Comparison of ENCODE assay signal across 7 cellular contexts in genomic region chr3:195270350-195271115, GRCh38. TPM values are rescaled to one million over a fixed set of nuclear protein-coding genes. Genes with fewer than 3 reads are reported as not detected.
DNase-seq lines count a peak whose midpoint lies in the region; ATAC-seq, FAIRE-seq and TF ChIP-seq lines count a peak whose summit lies in the region.

No MANE protein-coding gene starts in this region.

- H3K4me3 ChIP-seq in GM12878 (peak overlapping the region; percentile 85), small intestine (ENCODE audit: low read depth in 1 of 2, low read length in 2 of 2) (peak overlapping the region; percentile 66 to 70)

- TF ChIP-seq RAD21 in GM12878 (IDR thresholded peaks at IDR 0.05; ENCODE audit: insufficient read depth, low read depth, low read length), result 0 out of 2 replicates have a peak, but pooled peaks have one; percentile 6

- H3K36me3 ChIP-seq in GM12878 (ENCODE audit: control insufficient read depth in 2 of 2, insufficient read depth in 2 of 2, low read length in 1 of 2) (no peaks in the 10 kb centered on the region; a peak in 1 of 4 replicates), small intestine (ENCODE audit: control insufficient read depth in 2 of 2, insufficient read depth in 2 of 2, low read length in 2 of 2) (peaks cover 0 to 4% of the 10 kb centered on the region in 2 donors)

- DNase-seq in GM12891 (ENCODE audit: insufficient read length, low spot score) (peak; percentile 62), HCEC 1CT (peak; percentile 67), SK-MEL-5 (ENCODE audit: low read depth, low spot score) (peak; percentile 72), GM12878 (ENCODE audit: low read depth, low spot score) (no peak), iPS-NIHi11 (ENCODE audit: low spot score) (peak; percentile 81), small intestine (peak; percentile 73)

- H3K27me3 ChIP-seq in GM12878 (replicated peaks in 1 of 2; ENCODE audit: control insufficient read depth in 2 of 2, insufficient read depth in 2 of 2, low read length in 1 of 2) (no peaks in the 10 kb centered on the region), small intestine (ENCODE audit: control insufficient read depth in 2 of 2, insufficient read depth in 2 of 2, low read length in 2 of 2) (no peaks in the 10 kb centered on the region)

- no TSS peak for BruUV-seq in GM12878 (replicated peaks; lab: Mats Ljungman, UMichigan)

- peak overlapping the region; percentile 82 for H3K4me2 ChIP-seq in GM12878 (ENCODE audit: control insufficient read depth, insufficient read depth)

- peak overlapping the region; percentile 65 for H3K9ac ChIP-seq in GM12878 (ENCODE audit: control insufficient read depth, insufficient read depth, low read length)

- FAIRE-seq in GM12891 (lab: Jason Lieb, UNC) (peak; percentile 72), GM12878 (lab: Jason Lieb, UNC) (no peak), small intestine (lab: Jason Lieb, UNC) (no peak)

- ATAC-seq in GM12878, result peak; percentile 80

- in situ Hi-C loops in SK-MEL-5 (cut with HindIII; ENCODE audit: low pct_unique_long_range_greater_than_20kb, low sequenced_read_pairs), result no loop called here
- in situ Hi-C loops in GM12878 (cut with MboI), result loop anchor here (10.0 kb wide), 1 partner anchor 254 kb away; no protein-coding TSS in a partner anchor

- intact Hi-C loops in GM12878 (cut with micrococcal nuclease; ENCODE audit: unreplicated experiment), result loop anchor here (1.0 to 10.0 kb wide), 3 partner anchors 172 to 584 kb away; partner anchors contain the start of gene ACAP2

- peaks cover 10% of the 10 kb centered on the region; the same call in 1 of the 2 replicates for H3K4me1 ChIP-seq in GM12878 (ENCODE audit: control insufficient read depth, insufficient read depth, low read length)
- H3K4me1 ChIP-seq in small intestine (ENCODE audit: control insufficient read depth in 2 of 2, insufficient read depth in 1 of 2, low read depth in 1 of 2, low read length in 1 of 2), result peaks cover 2 to 4% of the 10 kb centered on the region in 2 donors

- no peak for TF ChIP-seq EP300 in GM12878 (IDR thresholded peaks at IDR 0.05; ENCODE audit: borderline replicate concordance in 1 of 2, control insufficient read depth in 1 of 2, low read depth in 2 of 2, low read length in 2 of 2)

- RAD21 ChIA-PET in GM12878 (lab: Charles Lee; ENCODE audit: unreplicated experiment), result interaction anchor here (0.6 to 3.5 kb wide), 48 partner anchors 9 to 599 kb away, joined by 3 to 84 read pairs (median 4); partner anchors contain the start of genes ACAP2, LSG1 and PPP1R2

- peak overlapping the region; percentile 89 for H2AFZ ChIP-seq in GM12878 (ENCODE audit: control insufficient read depth, low read depth, low read length)

- SMC1A ChIA-PET in GM12878 (lab: Charles Lee; ENCODE audit: uncharacterized antibody, unreplicated experiment), result interaction anchor here (0.6 to 4.3 kb wide), 29 partner anchors 8 to 598 kb away, joined by 3 to 66 read pairs (median 4); partner anchors contain the start of genes ACAP2, LSG1 and PPP1R2

- H4K20me1 ChIP-seq in GM12878 (ENCODE audit: control insufficient read depth, insufficient read depth), result no peaks in the 10 kb centered on the region

- peaks cover 6% of the 10 kb centered on the region for H3K79me2 ChIP-seq in GM12878 (ENCODE audit: control insufficient read depth, insufficient read depth, low read length)

- TF ChIP-seq CTCF in LNCAP (IDR thresholded peaks at IDR 0.05), result peak; percentile 75
- TF ChIP-seq CTCF in GM12878 (IDR thresholded peaks at IDR 0.05 in 2 of 3, conservative IDR thresholded peaks at IDR 0.05 in 1 of 3; ENCODE audit: control insufficient read depth in 2 of 3, extremely low read depth in 1 of 3, insufficient read depth in 1 of 3, low read depth in 3 of 3, low read length in 3 of 3), result peak; percentile 47 to 63 (median 55); a peak in 5 of 6 replicates

- H3K9me3 ChIP-seq in GM12878 (replicated peaks; ENCODE audit: control insufficient read depth, insufficient read depth, low read length) (no peaks in the 10 kb centered on the region), small intestine (ENCODE audit: control insufficient read depth, low read depth) (no peaks in the 10 kb centered on the region)

- no peak for TF ChIP-seq POLR2A in GM12891 (IDR thresholded peaks at IDR 0.05; ENCODE audit: low read depth, low read length)
- TF ChIP-seq POLR2A in GM12878 (IDR thresholded peaks at IDR 0.05; ENCODE audit: low read depth, low read length), result peak; percentile 72

- WGBS in GM12878 (ENCODE audit: insufficient coverage, insufficient replicate concordance, low lambda C conversion rate, missing lambda C conversion rate), result 1% methylated on average over 84 of the region's 84 CpGs
- WGBS in small intestine, 3 donors, result 0 to 1% (median 0%) methylated on average over 63 to 84 of the region's 84 CpGs

- POLR2A ChIA-PET in GM12878 (lab: Charles Lee), result interaction anchor here (0.6 to 2.6 kb wide), 12 partner anchors 10 to 598 kb away, joined by 3 to 12 read pairs (median 4); partner anchors contain the start of genes LSG1 and PPP1R2

- CTCF ChIA-PET in GM12878 (lab: Yijun Ruan, JAX), result interaction anchor here (0.6 to 3.9 kb wide), 72 partner anchors 9 to 631 kb away, joined by 3 to 179 read pairs (median 4); partner anchors contain the start of genes ACAP2, FAM43A, LSG1 and PPP1R2

- H3K27ac ChIP-seq in GM12878 (ENCODE audit: control insufficient read depth, insufficient read depth) (peak overlapping the region; percentile 59), small intestine (ENCODE audit: low read depth in 1 of 2, low read length in 1 of 2) (peak overlapping the region; percentile 77 to 88)

TF ChIP-seq in GM12891, 5 proteins besides CTCF, POLR2A, EP300 and RAD21:
- TF ChIP-seq POU2F2 (IDR thresholded peaks at IDR 0.05; ENCODE audit: low read depth, low read length) (no peak), PAX5 (IDR thresholded peaks at IDR 0.05; ENCODE audit: insufficient read depth, low read length, severe bottlenecking) (no peak), POLR2AphosphoS5 (IDR thresholded peaks at IDR 0.05; ENCODE audit: low read depth, low read length) (no peak), TAF1 (IDR thresholded peaks at IDR 0.05; ENCODE audit: low read depth, low read length) (no peak), SPI1 (IDR thresholded peaks at IDR 0.05; ENCODE audit: low read depth, low read length) (no peak)
TF ChIP-seq in GM12891: peak in this region for 0.

TF ChIP-seq in GM12878, 131 proteins besides CTCF, POLR2A, EP300 and RAD21 (continues in another document):
- no peak for TF ChIP-seq ZBTB4 (CRISPR knock-in tag; IDR thresholded peaks at IDR 0.05)
- TF ChIP-seq RB1 (IDR thresholded peaks at IDR 0.05; ENCODE audit: borderline replicate concordance), result peak; percentile 88; the same call in 1 of the 2 replicates
- peak in 1 of 2 experiments; percentile 19; a peak in 1 of 3 replicates for TF ChIP-seq EGR1 (IDR thresholded peaks at IDR 0.05; ENCODE audit: borderline replicate concordance in 1 of 2, low read depth in 2 of 2, low read length in 2 of 2)
- TF ChIP-seq SREBF1 (IDR thresholded peaks at IDR 0.05; ENCODE audit: low read length), result no peak
- TF ChIP-seq STAT1 (conservative IDR thresholded peaks at IDR 0.05), result 0 out of 2 replicates have a peak, but pooled peaks have one; percentile 65
- TF ChIP-seq RBBP5 (conservative IDR thresholded peaks at IDR 0.05), result 0 out of 2 replicates have a peak, but pooled peaks have one; percentile 57
- TF ChIP-seq CHD1 (IDR thresholded peaks at IDR 0.05; ENCODE audit: low read depth, low read length), result no peak

RNA-seq across cellular contexts. Expression of gene XXYLT1, which starts 0.4 kb away (rescaled TPM):
- polyA plus RNA-seq in GM12891 (2012; ENCODE audit: low read depth, missing spikeins), result 4.0 TPM
- 16.9 and 17.0 TPM in 2 replicates for total RNA-seq in SK-MEL-5 (2014; rRNA removed; shearing (Covaris generic))
- 24.2 and 25.3 TPM in 2 replicates for polyA plus RNA-seq in SK-MEL-5 (2015; cell fraction: cytosol; rRNA removed)
- polyA plus RNA-seq in SK-MEL-5 (2015; cell fraction: nucleus; rRNA removed), result 28.4 TPM in 2 replicates
- 3.3 and 6.3 TPM in 2 replicates for total RNA-seq in GM12878 (2013; cell fraction: nucleolus; rRNA removed)
- 13.8 and 14.2 TPM in 2 replicates for total RNA-seq in GM12878 (2014; rRNA removed)
- 7.0 and 8.4 TPM in 2 replicates for total RNA-seq in GM12878 (2014; rRNA removed; fragmentation: Illumina TruSeq; extraction: Trizol)
- total RNA-seq in GM12878 (2021), result 12.4 TPM in 2 replicates
- polyA plus RNA-seq in GM12878 (2011; ENCODE audit: low read depth), result 2.3 TPM
- 4.7 and 7.4 TPM in 2 replicates for polyA plus RNA-seq in GM12878 (2011; rRNA removed)
- polyA plus RNA-seq in GM12878 (2011; cell fraction: cytosol; rRNA removed), result 8.5 and 11.3 TPM in 2 replicates
- polyA plus RNA-seq in GM12878 (2011; cell fraction: nucleus; rRNA removed), result 4.8 and 6.5 TPM in 2 replicates
- 3.9 and 4.2 TPM in 2 replicates for polyA plus RNA-seq in GM12878 (2012)
- 8.4 and 9.0 TPM in 2 replicates for polyA plus RNA-seq in GM12878 (2014; fragmentation: Illumina TruSeq; extraction: Trizol)
- polyA plus RNA-seq in GM12878 (2014; fragmentation: Nextera tagmentation; extraction: Ambion mirVana), result 1 to 10 TPM; 1.2 to 3.2 TPM
- 10.7 and 12.1 TPM in 2 replicates for polyA plus RNA-seq in GM12878 (2014; rRNA removed)
- polyA plus RNA-seq in GM12878 (2016; fragmentation: Nextera tagmentation; extraction: Ambion mirVana), result 10 to 100 TPM in 1 of 2 experiments, 1 to 10 TPM in 1; 9.7 to 11.2 TPM
- polyA minus RNA-seq in GM12878 (2011; rRNA and poly(A)+ RNA removed), result 7.1 and 7.4 TPM in 2 replicates
- polyA minus RNA-seq in GM12878 (2011; cell fraction: cytosol; rRNA and poly(A)+ RNA removed), result 4.1 and 5.6 TPM in 2 replicates
- polyA minus RNA-seq in GM12878 (2011; cell fraction: nucleus; rRNA and poly(A)+ RNA removed), result 5.8 and 10.0 TPM in 2 replicates
- 1 to 10 TPM in 2 of 3 donors, under 1 TPM in 1; 0.81 to 7.6 (median 1.6) TPM for polyA plus RNA-seq in small intestine
